Comparison of ENCODE assay signal across 8 cellular contexts in the genomic region with DNA sequence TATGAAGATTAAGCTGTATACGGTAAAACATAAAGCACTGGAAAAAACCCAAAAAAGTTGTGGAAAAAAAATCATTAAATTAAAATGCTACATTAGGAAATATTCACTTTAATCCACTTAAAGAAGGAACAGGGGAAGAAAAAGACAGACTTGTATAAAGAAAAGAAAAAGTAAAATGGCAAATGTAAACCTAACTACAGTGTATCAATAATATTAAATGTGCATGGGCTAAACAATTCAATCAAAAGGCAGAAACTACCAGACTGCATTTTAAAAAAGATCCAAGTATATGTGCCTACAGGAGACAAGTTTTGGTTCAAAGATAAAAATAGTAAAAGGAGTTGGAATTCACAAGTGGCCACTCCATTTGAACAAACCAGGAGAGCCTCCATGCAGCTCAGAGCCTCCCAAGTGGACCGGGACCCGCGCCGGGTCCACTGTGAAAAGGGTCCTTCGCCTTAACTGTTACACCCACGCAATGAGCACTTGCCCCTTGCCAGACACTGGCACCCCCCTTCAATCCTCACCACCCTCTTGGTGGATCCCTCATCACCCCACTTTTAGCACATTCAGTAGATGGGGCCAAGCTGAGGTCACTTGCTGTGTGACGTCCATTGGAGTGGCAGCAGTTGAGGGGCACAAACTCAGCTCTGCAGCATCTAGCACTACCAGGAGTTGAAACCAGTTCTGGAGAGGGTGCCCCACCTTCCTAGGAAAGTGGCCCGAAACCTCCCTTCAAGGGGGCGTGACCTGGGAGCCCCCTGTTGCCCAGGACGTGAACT. TPM values are rescaled to one million over a fixed set of nuclear protein-coding genes. Genes with fewer than 3 reads are reported as not detected.
DNase-seq lines count a peak whose midpoint lies in the region; ATAC-seq and TF ChIP-seq lines count a peak whose summit lies in the region.

No MANE protein-coding gene starts in this region.

- H3K27ac ChIP-seq in OCI-LY3 (ENCODE audit: low read length): peak overlapping the region; percentile 92
- H3K27ac ChIP-seq in effector memory CD4-positive, alpha-beta T cell (ENCODE audit: insufficient read depth, low read length, poor library complexity, severe bottlenecking): peak overlapping the region; percentile 84

- H3K4me3 ChIP-seq in OCI-LY3 (ENCODE audit: low read length): peak overlapping the region; percentile 93
- H3K4me3 ChIP-seq in effector memory CD4-positive, alpha-beta T cell (ENCODE audit: insufficient read depth, low read depth, low read length, poor library complexity, severe bottlenecking): peak overlapping the region; percentile 69

- peaks cover 57% of the 10 kb centered on the region for H3K79me2 ChIP-seq in OCI-LY3 (ENCODE audit: low read length)

- peak overlapping the region; percentile 90 for H3K27ac Mint-ChIP-seq in neural crest cell (ENCODE audit: unreplicated experiment)

- peaks cover 29% of the 10 kb centered on the region for H3K4me1 Mint-ChIP-seq in neural crest cell

- DNase-seq in NCI-H748 (lab: John Stamatoyannopoulos, UW; ENCODE audit: unreplicated experiment) (peak; percentile 25), NCI-H748 treated with DMSO at 0.1 percent for 48 hours (lab: John Stamatoyannopoulos, UW) (no peak), neural crest cell (ENCODE audit: low read depth, low spot score) (no peak), kidney glomerular epithelial cell (lab: John Stamatoyannopoulos, UW) (no peak), NCI-H510A treated with DMSO at 0.1 percent for 48 hours (lab: John Stamatoyannopoulos, UW) (no peak)
- no peak for DNase-seq in effector memory CD4-positive, alpha-beta T cell

- TF ChIP-seq CTCF in OCI-LY3 (IDR thresholded peaks at IDR 0.05; ENCODE audit: low read depth, low read length) (no peak; the same call in 1 of the 2 replicates), neural crest cell (conservative IDR thresholded peaks at IDR 0.05) (no peak)

- peaks cover 9% of the 10 kb centered on the region; the same call in 1 of the 2 replicates for H4K20me1 ChIP-seq in OCI-LY3 (ENCODE audit: insufficient read depth, low read length)

- H3K36me3 Mint-ChIP-seq in neural crest cell (ENCODE audit: low read depth): peaks cover 4% of the 10 kb centered on the region

- peak overlapping the region; percentile 98 for H3K9ac ChIP-seq in OCI-LY3 (ENCODE audit: low read length)

- peak overlapping the region; percentile 98 for H3K4me2 ChIP-seq in OCI-LY3 (ENCODE audit: low read length)

- no peaks in the 10 kb centered on the region for H3K9me3 ChIP-seq in OCI-LY3 (ENCODE audit: insufficient read depth, low read length)
- no peaks in the 10 kb centered on the region for H3K9me3 ChIP-seq in effector memory CD4-positive, alpha-beta T cell (ENCODE audit: control insufficient read depth, low read length)

- no peaks in the 10 kb centered on the region for H3K27me3 ChIP-seq in OCI-LY3 (ENCODE audit: low read depth, low read length)
- no peaks in the 10 kb centered on the region for H3K27me3 ChIP-seq in effector memory CD4-positive, alpha-beta T cell (replicated peaks; ENCODE audit: control insufficient read depth, insufficient read depth, low read length, poor library complexity, severe bottlenecking)

- H2AFZ ChIP-seq in OCI-LY3 (ENCODE audit: low read depth, low read length): peak overlapping the region; percentile 61; the same call in 1 of the 2 replicates

- ATAC-seq in HG03378 (IDR thresholded peaks at IDR 0.05; ENCODE audit: unreplicated experiment): no peak

- peak overlapping the region; percentile 99 for H3K4me3 Mint-ChIP-seq in neural crest cell

- H3K4me1 ChIP-seq in OCI-LY3 (ENCODE audit: low read length): peaks cover 9% of the 10 kb centered on the region
- peaks cover 31% of the 10 kb centered on the region for H3K4me1 ChIP-seq in effector memory CD4-positive, alpha-beta T cell (ENCODE audit: control insufficient read depth, insufficient read depth, low read length, poor library complexity, severe bottlenecking)

- H3K36me3 ChIP-seq in OCI-LY3 (replicated peaks; ENCODE audit: low read depth, low read length): peaks cover 24% of the 10 kb centered on the region
- peaks cover 9% of the 10 kb centered on the region for H3K36me3 ChIP-seq in effector memory CD4-positive, alpha-beta T cell (ENCODE audit: control insufficient read depth, insufficient read depth, low read length)

- no peaks in the 10 kb centered on the region for H3K27me3 Mint-ChIP-seq in neural crest cell (ENCODE audit: low read depth)

- no peaks in the 10 kb centered on the region for H3K9me3 Mint-ChIP-seq in neural crest cell

RNA-seq across cellular contexts. Expression of a gene that starts 0.9 kb away (rescaled TPM):
- 36.8 and 39.6 TPM in 2 replicates for total RNA-seq in neural crest cell

RNA-seq across cellular contexts. Expression of a gene that starts 41.9 kb away (rescaled TPM):
- total RNA-seq in neural crest cell: 11.3 and 13.1 TPM in 2 replicates

RNA-seq across cellular contexts. Expression of a gene that starts 42.2 kb away (rescaled TPM):
- 36.2 and 37.3 TPM in 2 replicates for total RNA-seq in neural crest cell
